Comparison of ENCODE assay signal across 1 cellular context in genomic region chr11:67429038-67429668, GRCh38.
TF ChIP-seq lines count a peak whose summit lies in the region.

No MANE protein-coding gene starts in this region.

TF ChIP-seq in liver, 16 proteins besides CTCF, POLR2A, EP300 and RAD21 (continued from another document):
- TF ChIP-seq ATF3 (IDR thresholded peaks at IDR 0.05) (no peak), GABPA (IDR thresholded peaks at IDR 0.05 in 1 of 2, conservative IDR thresholded peaks at IDR 0.05 in 1 of 2) (no peak), FOXA1 (IDR thresholded peaks at IDR 0.05) (no peak), NR2F2 (IDR thresholded peaks at IDR 0.05) (no peak), SP1 (IDR thresholded peaks at IDR 0.05) (no peak), FOXA2 (IDR thresholded peaks at IDR 0.05) (no peak)
- TF ChIP-seq, protein P1, sequence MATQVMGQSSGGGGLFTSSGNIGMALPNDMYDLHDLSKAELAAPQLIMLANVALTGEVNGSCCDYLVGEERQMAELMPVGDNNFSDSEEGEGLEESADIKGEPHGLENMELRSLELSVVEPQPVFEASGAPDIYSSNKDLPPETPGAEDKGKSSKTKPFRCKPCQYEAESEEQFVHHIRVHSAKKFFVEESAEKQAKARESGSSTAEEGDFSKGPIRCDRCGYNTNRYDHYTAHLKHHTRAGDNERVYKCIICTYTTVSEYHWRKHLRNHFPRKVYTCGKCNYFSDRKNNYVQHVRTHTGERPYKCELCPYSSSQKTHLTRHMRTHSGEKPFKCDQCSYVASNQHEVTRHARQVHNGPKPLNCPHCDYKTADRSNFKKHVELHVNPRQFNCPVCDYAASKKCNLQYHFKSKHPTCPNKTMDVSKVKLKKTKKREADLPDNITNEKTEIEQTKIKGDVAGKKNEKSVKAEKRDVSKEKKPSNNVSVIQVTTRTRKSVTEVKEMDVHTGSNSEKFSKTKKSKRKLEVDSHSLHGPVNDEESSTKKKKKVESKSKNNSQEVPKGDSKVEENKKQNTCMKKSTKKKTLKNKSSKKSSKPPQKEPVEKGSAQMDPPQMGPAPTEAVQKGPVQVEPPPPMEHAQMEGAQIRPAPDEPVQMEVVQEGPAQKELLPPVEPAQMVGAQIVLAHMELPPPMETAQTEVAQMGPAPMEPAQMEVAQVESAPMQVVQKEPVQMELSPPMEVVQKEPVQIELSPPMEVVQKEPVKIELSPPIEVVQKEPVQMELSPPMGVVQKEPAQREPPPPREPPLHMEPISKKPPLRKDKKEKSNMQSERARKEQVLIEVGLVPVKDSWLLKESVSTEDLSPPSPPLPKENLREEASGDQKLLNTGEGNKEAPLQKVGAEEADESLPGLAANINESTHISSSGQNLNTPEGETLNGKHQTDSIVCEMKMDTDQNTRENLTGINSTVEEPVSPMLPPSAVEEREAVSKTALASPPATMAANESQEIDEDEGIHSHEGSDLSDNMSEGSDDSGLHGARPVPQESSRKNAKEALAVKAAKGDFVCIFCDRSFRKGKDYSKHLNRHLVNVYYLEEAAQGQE (IDR thresholded peaks at IDR 0.05), result no peak
